8 cellular contexts compared by ENCODE assay signal in genomic region chr22:27918351-27919221, GRCh38. TPM values are rescaled to one million over a fixed set of nuclear protein-coding genes. Genes with fewer than 3 reads are reported as not detected.
DNase-seq lines count a peak whose midpoint lies in the region; TF ChIP-seq lines count a peak whose summit lies in the region.

No MANE protein-coding gene starts in this region.

- peak in 1 of 2 donors; percentile 40 for TF ChIP-seq POLR2A in sigmoid colon (IDR thresholded peaks at IDR 0.05)

- intact Hi-C loops in sigmoid colon (cut with DNase I): loop anchor here (2.0 kb wide), 1 partner anchor 32 kb away; no protein-coding TSS in a partner anchor

- WGBS in sigmoid colon, 2 donors: 1 to 2% methylated on average over 60 of the region's 60 CpGs

- TF ChIP-seq EP300 in sigmoid colon (IDR thresholded peaks at IDR 0.05): no peak

- H3K27ac ChIP-seq in sigmoid colon: peak overlapping the region; percentile 95 to 98 (median 96)

- DNase-seq in SKM-1 treated with dmso at 0.1 percent for 144 hours (lab: John Stamatoyannopoulos, UW; ENCODE audit: unreplicated experiment): peak; percentile 21
- DNase-seq in SKM-1 (lab: John Stamatoyannopoulos, UW; ENCODE audit: unreplicated experiment): no peak
- peak; percentile 34 for DNase-seq in HS-5 (ENCODE audit: low read depth)
- peak; percentile 21 to 60 (median 36) for DNase-seq in T-helper 2 cell
- DNase-seq in anterior cingulate cortex (lab: John Stamatoyannopoulos, UW): peak in 41 of 58 donors; percentile 2 to 66 (median 41)
- DNase-seq in hypothalamus (lab: John Stamatoyannopoulos, UW): peak in 38 of 51 donors; percentile 14 to 68 (median 39)
- peak; percentile 78 for DNase-seq in sigmoid colon
- no peak for DNase-seq in NCI-H187 treated with DMSO at 0.1 percent for 48 hours (lab: John Stamatoyannopoulos, UW)

- H3K27me3 ChIP-seq in sigmoid colon: no peaks in the 10 kb centered on the region

- peaks cover 0 to 70% (median 59%) of the 10 kb centered on the region in 4 donors for H3K4me1 ChIP-seq in sigmoid colon

- no peak for TF ChIP-seq CTCF in sigmoid colon (IDR thresholded peaks at IDR 0.05)

- no peaks in the 10 kb centered on the region for H3K36me3 ChIP-seq in sigmoid colon

- H3K9me3 ChIP-seq in sigmoid colon: no peaks in the 10 kb centered on the region

- H3K4me3 ChIP-seq in sigmoid colon: peak overlapping the region; percentile 75 to 98 (median 89)

RNA-seq across cellular contexts. Expression of gene PITPNB, which starts 0.5 kb away (rescaled TPM):
- total RNA-seq in sigmoid colon: 100 to 1,000 TPM in 2 of 4 donors, 10 to 100 TPM in 2; 79.9 to 135 (median 104) TPM
- polyA plus RNA-seq in sigmoid colon: 10 to 100 TPM; 20.4 to 32.6 (median 23.4) TPM

Comparison
In these comparisons a context has a peak if more than half of its experiments do, and no peak if none do; other contexts are left out.
1. DNase-seq: peak in SKM-1 treated with dmso at 0.1 percent for 144 hours (single experiment), HS-5 (single experiment), T-helper 2 cell (5 of 5), anterior cingulate cortex (41 of 58), hypothalamus (38 of 51) and sigmoid colon (single experiment); none in SKM-1 (single experiment) and NCI-H187 treated with DMSO at 0.1 percent for 48 hours (single experiment).